1 cellular context compared by ENCODE assay signal in genomic region chr19:44746946-44747738, GRCh38.
A peak's percentile ranks its signal among the peaks of the same experiment; 100 is the strongest.
TF ChIP-seq lines count a peak whose summit lies in the region.

No MANE protein-coding gene starts in this region.

TF ChIP-seq in HepG2, 621 proteins besides CTCF, POLR2A, EP300 and RAD21 (continued from another document and continues in another):
- TF ChIP-seq ZBTB4 (CRISPR knock-in tag; IDR thresholded peaks at IDR 0.05; ENCODE audit: borderline replicate concordance) = no peak
- TF ChIP-seq ZZZ3 (CRISPR knock-in tag; IDR thresholded peaks at IDR 0.05; ENCODE audit: borderline replicate concordance) = no peak
- 0 out of 2 replicates have a peak, but pooled peaks have one; percentile 16 for TF ChIP-seq MED13 (CRISPR knock-in tag; IDR thresholded peaks at IDR 0.05)
- TF ChIP-seq KLF13 (CRISPR knock-in tag; IDR thresholded peaks at IDR 0.05) = no peak
- no peak for TF ChIP-seq ZNF407 (CRISPR knock-in tag; IDR thresholded peaks at IDR 0.05; ENCODE audit: not compliant biosample characterization)
- TF ChIP-seq PRDM10 (CRISPR knock-in tag; IDR thresholded peaks at IDR 0.05; ENCODE audit: low read depth) = no peak
- TF ChIP-seq ZNF225 (CRISPR knock-in tag; IDR thresholded peaks at IDR 0.05) = no peak
- TF ChIP-seq ZNF770 (CRISPR knock-in tag; IDR thresholded peaks at IDR 0.05) = no peak; the same call in 1 of the 2 replicates
- TF ChIP-seq FOXA1 (IDR thresholded peaks at IDR 0.05) = no peak
- TF ChIP-seq FOXA1 (CRISPR knock-in tag; IDR thresholded peaks at IDR 0.05) = no peak; the same call in 1 of the 2 replicates
- TF ChIP-seq RNF219 (CRISPR knock-in tag; IDR thresholded peaks at IDR 0.05) = no peak
- no peak for TF ChIP-seq THAP7 (CRISPR knock-in tag; IDR thresholded peaks at IDR 0.05)
- no peak for TF ChIP-seq BRF2 (CRISPR knock-in tag; IDR thresholded peaks at IDR 0.05)
- TF ChIP-seq ELK4 (CRISPR knock-in tag; IDR thresholded peaks at IDR 0.05; ENCODE audit: borderline replicate concordance) = no peak
- no peak for TF ChIP-seq ATM (IDR thresholded peaks at IDR 0.05; ENCODE audit: borderline replicate concordance)
- TF ChIP-seq ZNF678 (CRISPR knock-in tag; IDR thresholded peaks at IDR 0.05) = no peak
- TF ChIP-seq DMAP1 (CRISPR knock-in tag; IDR thresholded peaks at IDR 0.05) = no peak
- no peak; the same call in 1 of the 2 replicates for TF ChIP-seq PITX1 (CRISPR knock-in tag; IDR thresholded peaks at IDR 0.05)
- TF ChIP-seq ZNF782 (CRISPR knock-in tag; IDR thresholded peaks at IDR 0.05; ENCODE audit: borderline replicate concordance) = no peak
- no peak for TF ChIP-seq MYNN (CRISPR knock-in tag; IDR thresholded peaks at IDR 0.05; ENCODE audit: low read depth)
- no peak for TF ChIP-seq KDM5A (IDR thresholded peaks at IDR 0.05; ENCODE audit: borderline replicate concordance, low read length)
- TF ChIP-seq ZNF850 (CRISPR knock-in tag; conservative IDR thresholded peaks at IDR 0.05) = no peak
- no peak for TF ChIP-seq TCF7L2 (IDR thresholded peaks at IDR 0.05; ENCODE audit: low read depth, low read length)
- TF ChIP-seq HNRNPLL (IDR thresholded peaks at IDR 0.05; ENCODE audit: low read depth, low read length, poor library complexity, severe bottlenecking) = peak; percentile 48
